In the genomic region with DNA sequence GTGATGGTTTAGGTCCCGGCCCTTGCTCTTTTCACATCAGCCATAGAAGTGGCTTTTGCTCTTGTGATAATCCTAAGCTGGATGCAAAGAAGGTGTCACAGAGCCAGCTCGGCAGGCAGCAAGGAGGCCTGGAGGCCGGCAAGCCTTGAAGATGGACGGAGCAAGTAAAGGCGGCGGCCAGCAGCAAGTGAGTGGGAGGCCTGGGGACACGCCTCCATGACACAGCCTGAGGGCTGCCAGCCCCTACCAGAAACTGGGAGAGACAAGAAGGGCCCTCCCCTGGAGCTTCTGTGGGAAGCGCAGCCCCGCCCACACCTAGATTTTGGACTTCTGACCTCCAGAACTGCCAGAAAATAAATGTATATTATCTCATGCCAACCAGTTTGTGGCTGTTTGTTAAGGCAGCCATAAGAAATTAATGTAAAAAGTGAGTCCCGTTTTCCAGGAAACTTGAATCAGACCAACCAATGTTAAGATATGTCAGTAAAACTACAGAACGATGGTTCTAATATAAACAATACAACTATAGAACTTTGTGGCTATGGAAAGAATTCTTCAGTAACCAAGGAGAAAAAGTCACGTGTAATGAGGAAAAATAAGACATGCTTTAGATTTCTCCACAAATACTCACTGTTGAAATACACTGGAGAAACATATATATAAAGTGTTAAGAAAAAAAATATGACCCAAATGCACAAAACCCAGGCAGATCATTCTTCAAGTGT, we compare ENCODE assay signal across 1 cellular context.
TF ChIP-seq lines count a peak whose summit lies in the region.

No MANE protein-coding gene starts in this region.

TF ChIP-seq in WTC11, 78 proteins besides CTCF, POLR2A, EP300 and RAD21 (continued from another document):
- TF ChIP-seq ZSCAN18 (CRISPR knock-in tag; IDR thresholded peaks at IDR 0.05) (no peak), TEAD1 (CRISPR knock-in tag; IDR thresholded peaks at IDR 0.05) (no peak), NR3C1 (CRISPR knock-in tag; conservative IDR thresholded peaks at IDR 0.05; ENCODE audit: low read depth) (no peak), ESRRA (CRISPR knock-in tag; IDR thresholded peaks at IDR 0.05; ENCODE audit: borderline replicate concordance) (no peak), MAX (CRISPR knock-in tag; IDR thresholded peaks at IDR 0.05) (no peak), ZNF317 (CRISPR knock-in tag; IDR thresholded peaks at IDR 0.05; ENCODE audit: borderline replicate concordance, low read depth) (no peak)
- TF ChIP-seq, protein P1, sequence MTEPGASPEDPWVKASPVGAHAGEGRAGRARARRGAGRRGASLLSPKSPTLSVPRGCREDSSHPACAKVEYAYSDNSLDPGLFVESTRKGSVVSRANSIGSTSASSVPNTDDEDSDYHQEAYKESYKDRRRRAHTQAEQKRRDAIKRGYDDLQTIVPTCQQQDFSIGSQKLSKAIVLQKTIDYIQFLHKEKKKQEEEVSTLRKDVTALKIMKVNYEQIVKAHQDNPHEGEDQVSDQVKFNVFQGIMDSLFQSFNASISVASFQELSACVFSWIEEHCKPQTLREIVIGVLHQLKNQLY (CRISPR knock-in tag; IDR thresholded peaks at IDR 0.05): no peak
- TF ChIP-seq, protein P2, sequence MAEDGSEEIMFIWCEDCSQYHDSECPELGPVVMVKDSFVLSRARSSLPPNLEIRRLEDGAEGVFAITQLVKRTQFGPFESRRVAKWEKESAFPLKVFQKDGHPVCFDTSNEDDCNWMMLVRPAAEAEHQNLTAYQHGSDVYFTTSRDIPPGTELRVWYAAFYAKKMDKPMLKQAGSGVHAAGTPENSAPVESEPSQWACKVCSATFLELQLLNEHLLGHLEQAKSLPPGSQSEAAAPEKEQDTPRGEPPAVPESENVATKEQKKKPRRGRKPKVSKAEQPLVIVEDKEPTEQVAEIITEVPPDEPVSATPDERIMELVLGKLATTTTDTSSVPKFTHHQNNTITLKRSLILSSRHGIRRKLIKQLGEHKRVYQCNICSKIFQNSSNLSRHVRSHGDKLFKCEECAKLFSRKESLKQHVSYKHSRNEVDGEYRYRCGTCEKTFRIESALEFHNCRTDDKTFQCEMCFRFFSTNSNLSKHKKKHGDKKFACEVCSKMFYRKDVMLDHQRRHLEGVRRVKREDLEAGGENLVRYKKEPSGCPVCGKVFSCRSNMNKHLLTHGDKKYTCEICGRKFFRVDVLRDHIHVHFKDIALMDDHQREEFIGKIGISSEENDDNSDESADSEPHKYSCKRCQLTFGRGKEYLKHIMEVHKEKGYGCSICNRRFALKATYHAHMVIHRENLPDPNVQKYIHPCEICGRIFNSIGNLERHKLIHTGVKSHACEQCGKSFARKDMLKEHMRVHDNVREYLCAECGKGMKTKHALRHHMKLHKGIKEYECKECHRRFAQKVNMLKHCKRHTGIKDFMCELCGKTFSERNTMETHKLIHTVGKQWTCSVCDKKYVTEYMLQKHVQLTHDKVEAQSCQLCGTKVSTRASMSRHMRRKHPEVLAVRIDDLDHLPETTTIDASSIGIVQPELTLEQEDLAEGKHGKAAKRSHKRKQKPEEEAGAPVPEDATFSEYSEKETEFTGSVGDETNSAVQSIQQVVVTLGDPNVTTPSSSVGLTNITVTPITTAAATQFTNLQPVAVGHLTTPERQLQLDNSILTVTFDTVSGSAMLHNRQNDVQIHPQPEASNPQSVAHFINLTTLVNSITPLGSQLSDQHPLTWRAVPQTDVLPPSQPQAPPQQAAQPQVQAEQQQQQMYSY (CRISPR knock-in tag; IDR thresholded peaks at IDR 0.05): no peak
